1 cellular context compared by ENCODE assay signal in the genomic region with DNA sequence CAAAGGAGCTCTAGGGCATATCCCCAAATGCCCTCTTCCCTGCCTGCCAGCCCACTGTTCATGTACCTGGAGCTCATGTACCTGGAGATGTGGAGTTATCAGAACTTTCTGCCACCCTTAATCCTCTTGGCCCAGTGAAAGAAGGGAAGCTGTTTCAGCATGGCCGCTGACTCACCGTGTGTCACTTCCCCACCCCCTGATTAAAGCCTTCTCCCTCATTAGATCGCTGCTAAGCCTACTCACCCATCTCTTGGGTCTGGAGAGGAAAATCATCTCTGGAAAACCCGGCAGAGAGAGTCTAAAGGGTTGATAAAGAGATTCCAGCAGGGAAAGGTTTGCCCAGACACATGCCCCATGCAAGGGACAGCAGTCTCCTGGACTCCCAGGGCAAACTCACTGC.
TF ChIP-seq lines count a peak whose summit lies in the region.

No MANE protein-coding gene starts in this region.

TF ChIP-seq in K562, 482 proteins besides CTCF, POLR2A, EP300 and RAD21 (continued from another document):
- TF ChIP-seq ASH1L (IDR thresholded peaks at IDR 0.05; ENCODE audit: borderline replicate concordance, low read depth, partially characterized antibody) (no peak), ZNF384 (IDR thresholded peaks at IDR 0.05; ENCODE audit: low read depth, low read length) (no peak), JUN (IDR thresholded peaks at IDR 0.05; ENCODE audit: borderline replicate concordance, low read depth, low read length) (peak; percentile 79), JUN (CRISPR knock-in tag; IDR thresholded peaks at IDR 0.05; ENCODE audit: borderline replicate concordance) (no peak), ARID2 (IDR thresholded peaks at IDR 0.05) (no peak), ZEB2 (IDR thresholded peaks at IDR 0.05) (no peak), PRPF4 (IDR thresholded peaks at IDR 0.05; ENCODE audit: insufficient read depth, low read depth, low read length, poor library complexity, severe bottlenecking) (no peak), RBM17 (IDR thresholded peaks at IDR 0.05; ENCODE audit: borderline replicate concordance, low read depth, low read length) (no peak), MCM5 (IDR thresholded peaks at IDR 0.05; ENCODE audit: low read depth) (no peak), ZNF431 (CRISPR knock-in tag; IDR thresholded peaks at IDR 0.05) (no peak), NEUROD1 (IDR thresholded peaks at IDR 0.05; ENCODE audit: borderline replicate concordance, low read depth, low read length, partially characterized antibody) (no peak), BRF1 (IDR thresholded peaks at IDR 0.05; ENCODE audit: borderline replicate concordance, extremely low read depth, insufficient read length) (no peak)
- TF ChIP-seq, protein P1, sequence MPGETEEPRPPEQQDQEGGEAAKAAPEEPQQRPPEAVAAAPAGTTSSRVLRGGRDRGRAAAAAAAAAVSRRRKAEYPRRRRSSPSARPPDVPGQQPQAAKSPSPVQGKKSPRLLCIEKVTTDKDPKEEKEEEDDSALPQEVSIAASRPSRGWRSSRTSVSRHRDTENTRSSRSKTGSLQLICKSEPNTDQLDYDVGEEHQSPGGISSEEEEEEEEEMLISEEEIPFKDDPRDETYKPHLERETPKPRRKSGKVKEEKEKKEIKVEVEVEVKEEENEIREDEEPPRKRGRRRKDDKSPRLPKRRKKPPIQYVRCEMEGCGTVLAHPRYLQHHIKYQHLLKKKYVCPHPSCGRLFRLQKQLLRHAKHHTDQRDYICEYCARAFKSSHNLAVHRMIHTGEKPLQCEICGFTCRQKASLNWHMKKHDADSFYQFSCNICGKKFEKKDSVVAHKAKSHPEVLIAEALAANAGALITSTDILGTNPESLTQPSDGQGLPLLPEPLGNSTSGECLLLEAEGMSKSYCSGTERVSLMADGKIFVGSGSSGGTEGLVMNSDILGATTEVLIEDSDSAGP (CRISPR knock-in tag; IDR thresholded peaks at IDR 0.05) = no peak
- TF ChIP-seq, protein P2, sequence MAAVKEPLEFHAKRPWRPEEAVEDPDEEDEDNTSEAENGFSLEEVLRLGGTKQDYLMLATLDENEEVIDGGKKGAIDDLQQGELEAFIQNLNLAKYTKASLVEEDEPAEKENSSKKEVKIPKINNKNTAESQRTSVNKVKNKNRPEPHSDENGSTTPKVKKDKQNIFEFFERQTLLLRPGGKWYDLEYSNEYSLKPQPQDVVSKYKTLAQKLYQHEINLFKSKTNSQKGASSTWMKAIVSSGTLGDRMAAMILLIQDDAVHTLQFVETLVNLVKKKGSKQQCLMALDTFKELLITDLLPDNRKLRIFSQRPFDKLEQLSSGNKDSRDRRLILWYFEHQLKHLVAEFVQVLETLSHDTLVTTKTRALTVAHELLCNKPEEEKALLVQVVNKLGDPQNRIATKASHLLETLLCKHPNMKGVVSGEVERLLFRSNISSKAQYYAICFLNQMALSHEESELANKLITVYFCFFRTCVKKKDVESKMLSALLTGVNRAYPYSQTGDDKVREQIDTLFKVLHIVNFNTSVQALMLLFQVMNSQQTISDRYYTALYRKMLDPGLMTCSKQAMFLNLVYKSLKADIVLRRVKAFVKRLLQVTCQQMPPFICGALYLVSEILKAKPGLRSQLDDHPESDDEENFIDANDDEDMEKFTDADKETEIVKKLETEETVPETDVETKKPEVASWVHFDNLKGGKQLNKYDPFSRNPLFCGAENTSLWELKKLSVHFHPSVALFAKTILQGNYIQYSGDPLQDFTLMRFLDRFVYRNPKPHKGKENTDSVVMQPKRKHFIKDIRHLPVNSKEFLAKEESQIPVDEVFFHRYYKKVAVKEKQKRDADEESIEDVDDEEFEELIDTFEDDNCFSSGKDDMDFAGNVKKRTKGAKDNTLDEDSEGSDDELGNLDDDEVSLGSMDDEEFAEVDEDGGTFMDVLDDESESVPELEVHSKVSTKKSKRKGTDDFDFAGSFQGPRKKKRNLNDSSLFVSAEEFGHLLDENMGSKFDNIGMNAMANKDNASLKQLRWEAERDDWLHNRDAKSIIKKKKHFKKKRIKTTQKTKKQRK (IDR thresholded peaks at IDR 0.05; ENCODE audit: borderline replicate concordance, low read depth, low read length) = no peak
- TF ChIP-seq, protein P3, sequence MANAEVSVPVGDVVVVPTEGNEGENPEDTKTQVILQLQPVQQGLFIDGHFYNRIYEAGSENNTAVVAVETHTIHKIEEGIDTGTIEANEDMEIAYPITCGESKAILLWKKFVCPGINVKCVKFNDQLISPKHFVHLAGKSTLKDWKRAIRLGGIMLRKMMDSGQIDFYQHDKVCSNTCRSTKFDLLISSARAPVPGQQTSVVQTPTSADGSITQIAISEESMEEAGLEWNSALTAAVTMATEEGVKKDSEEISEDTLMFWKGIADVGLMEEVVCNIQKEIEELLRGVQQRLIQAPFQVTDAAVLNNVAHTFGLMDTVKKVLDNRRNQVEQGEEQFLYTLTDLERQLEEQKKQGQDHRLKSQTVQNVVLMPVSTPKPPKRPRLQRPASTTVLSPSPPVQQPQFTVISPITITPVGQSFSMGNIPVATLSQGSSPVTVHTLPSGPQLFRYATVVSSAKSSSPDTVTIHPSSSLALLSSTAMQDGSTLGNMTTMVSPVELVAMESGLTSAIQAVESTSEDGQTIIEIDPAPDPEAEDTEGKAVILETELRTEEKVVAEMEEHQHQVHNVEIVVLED (CRISPR knock-in tag; IDR thresholded peaks at IDR 0.05) = no peak
